In the genomic region with DNA sequence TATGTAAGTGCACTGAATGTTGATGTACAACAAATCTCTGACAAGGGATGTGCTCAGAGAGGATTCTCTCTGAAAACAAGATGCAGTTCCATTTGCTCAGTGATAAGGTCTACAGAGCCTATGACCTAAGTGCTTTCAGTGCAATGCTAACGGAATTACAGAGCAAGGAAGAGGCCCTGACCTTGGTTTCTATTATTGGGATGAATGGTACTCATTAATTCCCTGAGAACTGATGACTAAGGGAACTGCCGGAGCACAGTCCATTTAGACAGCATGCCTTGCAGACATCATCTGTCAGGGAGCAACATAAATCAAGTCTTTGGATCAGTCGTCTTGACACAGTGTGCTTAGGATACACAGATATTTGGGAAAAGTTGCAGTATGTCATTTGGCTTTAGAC, we compare ENCODE assay signal across 15 cellular contexts.
DNase-seq lines count a peak whose midpoint lies in the region; ATAC-seq lines count a peak whose summit lies in the region.
"Had no signal": no experiment of that assay in that cellular context is flagged by ENCODE, and none has a peak within 500 bp of the region (broad histone marks: within the 10 kb centered on the region; RNA-seq: fewer than 3 reads in every experiment).

No MANE protein-coding gene starts in this region.

- no peak overlapping the region for H3K14ac ChIP-seq in trophoblast cell (ENCODE audit: low read length)

- H2AFZ ChIP-seq in trophoblast cell (ENCODE audit: insufficient read depth, low read length, poor library complexity) = no peak overlapping the region

- no peaks in the 10 kb centered on the region for H3K36me3 ChIP-seq in trophoblast cell (ENCODE audit: control insufficient read depth in 1 of 2, insufficient read depth in 2 of 2, low read length in 2 of 2)
- H3K36me3 ChIP-seq: MG63 had no signal

- no peak overlapping the region for H2BK5ac ChIP-seq in trophoblast cell (ENCODE audit: low read depth, low read length, poor library complexity)

- H3K23ac ChIP-seq in trophoblast cell (ENCODE audit: low read length) = no peak overlapping the region

- H3K79me2 ChIP-seq in trophoblast cell (ENCODE audit: control insufficient read depth, insufficient read depth, low read length, poor library complexity) = no peaks in the 10 kb centered on the region

- H4K91ac ChIP-seq in trophoblast cell (ENCODE audit: low read depth, low read length) = no peak overlapping the region

- H3K27ac ChIP-seq in trophoblast cell (ENCODE audit: low read depth, low read length) = no peak overlapping the region

- no peak overlapping the region for H2BK120ac ChIP-seq in trophoblast cell (ENCODE audit: insufficient read depth, low read length, poor library complexity)

- H2AK5ac ChIP-seq in trophoblast cell (ENCODE audit: low read length) = no peak overlapping the region

- H3K4me1 ChIP-seq in trophoblast cell (ENCODE audit: control insufficient read depth in 1 of 2, insufficient read depth in 2 of 2, low read length in 2 of 2) = no peaks in the 10 kb centered on the region

- no peak overlapping the region for H3K9ac ChIP-seq in trophoblast cell (ENCODE audit: low read length)

- H2BK12ac ChIP-seq in trophoblast cell (ENCODE audit: low read length) = no peak overlapping the region

- no peak overlapping the region for H3K4ac ChIP-seq in trophoblast cell (ENCODE audit: low read depth, low read length)

- H3K9me3 ChIP-seq in trophoblast cell (ENCODE audit: insufficient read depth, low read depth, low read length) = no peaks in the 10 kb centered on the region
- H3K9me3 ChIP-seq: MG63 had no signal

- ATAC-seq in GM18868 (IDR thresholded peaks at IDR 0.05; ENCODE audit: unreplicated experiment) (no peak), GM21423 (IDR thresholded peaks at IDR 0.05; ENCODE audit: unreplicated experiment) (no peak)
- ATAC-seq: PC-3 had no signal

- no CpG with 5 or more reads among the region's 3 CpGs for WGBS in trophoblast cell (ENCODE audit: extremely low coverage, insufficient coverage, insufficient read length)

- no peak overlapping the region for H3K4me3 ChIP-seq in trophoblast cell (ENCODE audit: low read depth, low read length)
- H3K4me3 ChIP-seq: MG63 had no signal

- H3K27me3 ChIP-seq in trophoblast cell (ENCODE audit: insufficient read depth, low read length) = no peaks in the 10 kb centered on the region
- H3K27me3 ChIP-seq: MG63 had no signal

- no peak overlapping the region for H3K4me2 ChIP-seq in trophoblast cell (ENCODE audit: low read length)

- no peak overlapping the region for H3K18ac ChIP-seq in trophoblast cell (ENCODE audit: low read length)

- H4K12ac ChIP-seq in trophoblast cell (ENCODE audit: low read depth, low read length) = no peak overlapping the region

- no peak overlapping the region for H4K8ac ChIP-seq in trophoblast cell (ENCODE audit: low read depth, low read length)

- no peaks in the 10 kb centered on the region for H3K79me1 ChIP-seq in trophoblast cell (ENCODE audit: low read length)

- peak; percentile 98 for DNase-seq in COLO829 (ENCODE audit: low spot score)
- DNase-seq in NCI-H2227 (lab: John Stamatoyannopoulos, UW; ENCODE audit: unreplicated experiment) = peak; percentile 87
- DNase-seq in fibroblast of gingiva (ENCODE audit: low read depth) = peak; percentile 48
- peak; percentile 90 for DNase-seq in myocyte (ENCODE audit: low read depth)
- DNase-seq in NCI-H187 treated with DMSO at 0.1 percent for 48 hours (lab: John Stamatoyannopoulos, UW) = no peak
- DNase-seq in trophoblast cell = no peak
- DNase-seq: activated CD4-positive, alpha-beta T cell treated with anti-CD3 and anti-CD28 coated beads, Interleukin-2, amount 10 ng/mL, durations not matched to agents 7 days and 5 days; CD4-positive, alpha-beta T cell; MG63; NCI-H2171 treated with DMSO at 0.1 percent for 48 hours; PC-3; retina; T-helper 2 cell had no signal

Comparison
In these comparisons a context has a peak if more than half of its experiments do, and no peak if none do; other contexts are left out.
1. DNase-seq: peak in COLO829 (single experiment), NCI-H2227 (single experiment), fibroblast of gingiva (single experiment) and myocyte (single experiment); none in NCI-H187 treated with DMSO at 0.1 percent for 48 hours (single experiment) and trophoblast cell (0 of 2).